20 cellular contexts compared by ENCODE assay signal in genomic region chr15:97547381-97547780, GRCh38.
"Had no signal": no experiment of that assay in that cellular context is flagged by ENCODE, and none has a peak within 500 bp of the region (broad histone marks: within the 10 kb centered on the region; RNA-seq: fewer than 3 reads in every experiment).

No MANE protein-coding gene starts in this region.

- H3K9me3 Mint-ChIP-seq: activated CD4-positive, alpha-beta T cell treated with anti-CD3 and anti-CD28 coated beads, Interleukin-2, amount 10 ng/mL, durations not matched to agents 7 days and 5 days had no signal

- H3K36me3 Mint-ChIP-seq: activated naive CD8-positive, alpha-beta T cell; type B pancreatic cell had no signal

- H3K4me1 Mint-ChIP-seq: activated CD4-positive, alpha-beta T cell treated with anti-CD3 and anti-CD28 coated beads, Interleukin-2, amount 10 ng/mL, durations not matched to agents 7 days and 5 days; activated T-helper 17 cell treated with anti-CD3 and anti-CD28 coated beads, Interleukin-2, amount 50 U/mL, for 72 hours; nephron progenitor cell had no signal

- H3K4me3 Mint-ChIP-seq: activated CD4-positive, alpha-beta T cell treated with anti-CD3 and anti-CD28 coated beads, Interleukin-2, amount 10 ng/mL, durations not matched to agents 7 days and 5 days; activated CD8-positive, alpha-beta T cell treated with anti-CD3 and anti-CD28 coated beads for 36 hours; activated naive CD8-positive, alpha-beta T cell; activated T-cell treated with anti-CD3 and anti-CD28 coated beads, Interleukin-2, amount 50 U/mL, for 24 hours; activated T-helper 17 cell treated with anti-CD3 and anti-CD28 coated beads, Interleukin-2, amount 50 U/mL, for 72 hours; endodermal cell; nephron progenitor cell; type B pancreatic cell had no signal

- H3K27me3 Mint-ChIP-seq: activated CD4-positive, alpha-beta T cell treated with anti-CD3 and anti-CD28 coated beads, Interleukin-2, amount 10 ng/mL, durations not matched to agents 7 days and 5 days; activated CD8-positive, alpha-beta T cell treated with anti-CD3 and anti-CD28 coated beads for 36 hours; activated naive CD8-positive, alpha-beta T cell; activated T-cell treated with anti-CD3 and anti-CD28 coated beads, Interleukin-2, amount 50 U/mL, for 24 hours; activated T-helper 17 cell treated with anti-CD3 and anti-CD28 coated beads, Interleukin-2, amount 50 U/mL, for 72 hours had no signal

- H3K27ac Mint-ChIP-seq: activated CD4-positive, alpha-beta T cell treated with anti-CD3 and anti-CD28 coated beads, Interleukin-2, amount 10 ng/mL, durations not matched to agents 7 days and 5 days; activated CD8-positive, alpha-beta T cell treated with anti-CD3 and anti-CD28 coated beads for 36 hours; activated naive CD8-positive, alpha-beta T cell; activated T-cell treated with anti-CD3 and anti-CD28 coated beads, Interleukin-2, amount 50 U/mL, for 24 hours; activated T-helper 17 cell treated with anti-CD3 and anti-CD28 coated beads, Interleukin-2, amount 50 U/mL, for 72 hours; endodermal cell; nephron progenitor cell; type B pancreatic cell had no signal

- ATAC-seq: activated CD8-positive, alpha-beta T cell treated with anti-CD3 and anti-CD28 coated beads for 36 hours; activated T-helper 17 cell treated with anti-CD3 and anti-CD28 coated beads, Interleukin-2, amount 50 U/mL, for 72 hours; gastroesophageal sphincter; left colon; pancreas; psoas muscle had no signal

- DNase-seq: activated CD4-positive, alpha-beta T cell treated with anti-CD3 and anti-CD28 coated beads, Interleukin-2, amount 10 ng/mL, durations not matched to agents 7 days and 5 days; activated CD4-positive, CD25-positive, alpha-beta regulatory T cell treated with anti-CD3 and anti-CD28 coated beads, Interleukin-2, amount 50 U/mL, for 72 hours; activated CD8-positive, alpha-beta T cell treated with anti-CD3 and anti-CD28 coated beads for 36 hours; activated T-cell treated with anti-CD3 and anti-CD28 coated beads, Interleukin-2, amount 50 U/mL, for 24 hours; colonic mucosa; endodermal cell; head of caudate nucleus; left colon; mesenchymal stem cell; nephron progenitor cell; pancreas; psoas muscle; spleen; stimulated activated CD4-positive, alpha-beta T cell treated with anti-CD3 and anti-CD28 coated beads, Interleukin-4, amount 100 ng/mL, for 1 hour; stimulated activated naive CD4-positive, alpha-beta T cell treated with Interleukin-2 at 50 U/mL for 16 hours; WERI-Rb-1 had no signal
